8 cellular contexts compared by ENCODE assay signal in the genomic region with DNA sequence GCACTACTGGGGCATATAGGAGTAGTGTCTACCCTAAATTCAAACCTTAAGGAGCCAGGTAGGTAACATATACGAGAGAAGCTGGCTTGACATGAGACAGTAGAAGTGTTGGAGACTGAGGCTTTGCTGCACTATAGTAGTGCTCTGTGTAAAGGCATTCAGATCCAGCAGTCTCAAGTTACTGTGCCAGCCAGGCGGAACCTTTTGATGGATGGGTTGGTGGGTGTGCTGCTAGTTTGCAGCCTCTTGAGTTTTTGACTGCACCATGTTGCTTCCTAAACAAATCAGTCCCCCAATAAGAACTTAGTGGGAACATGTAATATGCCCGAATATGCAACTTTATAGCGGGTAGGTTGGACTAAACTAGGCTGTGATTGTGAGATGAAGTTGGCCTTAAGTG. TPM values are rescaled to one million over a fixed set of nuclear protein-coding genes. Genes with fewer than 3 reads are reported as not detected.
DNase-seq lines count a peak whose midpoint lies in the region; ATAC-seq and TF ChIP-seq lines count a peak whose summit lies in the region.

No MANE protein-coding gene starts in this region.

- no peak for ATAC-seq in HG02973 (IDR thresholded peaks at IDR 0.05; ENCODE audit: unreplicated experiment)

- H3K79me2 ChIP-seq in SU-DHL-6 (ENCODE audit: insufficient read depth, low read length): peaks cover 60% of the 10 kb centered on the region

- no peak overlapping the region for H2AFZ ChIP-seq in SU-DHL-6 (ENCODE audit: low read depth, low read length, severe bottlenecking)

- no peaks in the 10 kb centered on the region; the same call in 1 of the 2 replicates for H3F3A ChIP-seq in SU-DHL-6 (ENCODE audit: insufficient read depth)

- H3K27me3 ChIP-seq in SU-DHL-6 (ENCODE audit: low read length) (no peaks in the 10 kb centered on the region), skeletal muscle tissue (ENCODE audit: control insufficient read depth in 3 of 3, insufficient read depth in 3 of 3, low read length in 3 of 3) (no peaks in the 10 kb centered on the region)

- H3K9ac ChIP-seq in SU-DHL-6 (ENCODE audit: low read length) (peak overlapping the region; percentile 91), skeletal muscle tissue (ENCODE audit: low read depth in 1 of 3, low read length in 3 of 3) (peak overlapping the region; percentile 92 to 98 (median 93))

- peak overlapping the region; percentile 85 for H3K4me2 ChIP-seq in SU-DHL-6 (ENCODE audit: low read depth, low read length, poor library complexity, severe bottlenecking)

- TF ChIP-seq CTCF in HEK293 (tag by site-specific recombination; IDR thresholded peaks at IDR 0.05): no peak
- TF ChIP-seq CTCF in SU-DHL-6 (IDR thresholded peaks at IDR 0.05; ENCODE audit: insufficient read depth, low read length, poor library complexity, severe bottlenecking): no peak
- TF ChIP-seq CTCF in foreskin fibroblast (IDR thresholded peaks at IDR 0.05; ENCODE audit: low read depth, low read length): no peak

- H4K20me1 ChIP-seq in SU-DHL-6 (ENCODE audit: low read depth, low read length): peaks cover 39% of the 10 kb centered on the region

- H3K4me3 ChIP-seq in HEK293 (ENCODE audit: low read depth, low read length) (peak overlapping the region; percentile 93), SU-DHL-6 (ENCODE audit: insufficient read depth, low read length, poor library complexity, severe bottlenecking) (peak overlapping the region; percentile 79), foreskin fibroblast (ENCODE audit: low read depth in 1 of 2, low read length in 2 of 2) (peak overlapping the region; percentile 71 to 78), skeletal muscle tissue (ENCODE audit: low read length in 3 of 3) (peak overlapping the region; percentile 88 to 96 (median 94))

- H3K9me3 ChIP-seq in HEK293 (ENCODE audit: control insufficient read depth, insufficient read depth, low read depth, low read length) (no peaks in the 10 kb centered on the region), SU-DHL-6 (ENCODE audit: insufficient read depth, low read length) (no peaks in the 10 kb centered on the region), skeletal muscle tissue (ENCODE audit: control insufficient read depth in 3 of 3, low read length in 3 of 3) (no peaks in the 10 kb centered on the region)

- H3K36me3 ChIP-seq in HEK293 (ENCODE audit: control insufficient read depth in 2 of 2, insufficient read depth in 1 of 2, low read length in 2 of 2) (peaks cover 0 to 29% of the 10 kb centered on the region in 2 experiments; a peak in 2 of 3 replicates), SU-DHL-6 (ENCODE audit: low read length) (peaks cover 3% of the 10 kb centered on the region; the same call in 1 of the 2 replicates), skeletal muscle tissue (ENCODE audit: control insufficient read depth in 3 of 3, insufficient read depth in 3 of 3, low read length in 3 of 3) (no peaks in the 10 kb centered on the region)

- POLR2A ChIA-PET in HEK293 (lab: Yijun Ruan, JAX): interaction anchor here (0.8 to 2.6 kb wide), 3 partner anchors 26 to 66 kb away, joined by 3 to 18 read pairs (median 7); a partner anchor contains a TSS

- peak in 1 of 2 donors; percentile 24 for DNase-seq in foreskin fibroblast
- no peak for DNase-seq in HuH-7 (ENCODE audit: low spot score)
- no peak for DNase-seq in central memory CD4-positive, alpha-beta T cell
- no peak for DNase-seq in HT-29 (ENCODE audit: low spot score)

- CTCF ChIA-PET in HEK293 (lab: Yijun Ruan, JAX): interaction anchor here (1.1 to 3.6 kb wide), 5 partner anchors 10 to 237 kb away, joined by 3 to 28 read pairs (median 5); no protein-coding TSS in a partner anchor

- 0 out of 2 replicates have a peak, but pooled peaks cover 6% of the 10 kb centered on the region for H3K4me1 ChIP-seq in HEK293 (ENCODE audit: control insufficient read depth, insufficient read depth, low read length)
- peaks cover 25 to 43% (median 39%) of the 10 kb centered on the region in 3 donors for H3K4me1 ChIP-seq in skeletal muscle tissue (ENCODE audit: control insufficient read depth in 3 of 3, insufficient read depth in 3 of 3, low read length in 3 of 3)

- H3K27ac ChIP-seq in HEK293 (ENCODE audit: extremely low read depth, low read depth, low read length) (no peak overlapping the region), SU-DHL-6 (ENCODE audit: low read depth, low read length) (no peak overlapping the region), skeletal muscle tissue (ENCODE audit: low read depth, low read length) (peak overlapping the region; percentile 94)

- no peaks in the 10 kb centered on the region for H3K9me2 ChIP-seq in SU-DHL-6 (replicated peaks; ENCODE audit: insufficient read depth, low read length)

TF ChIP-seq in HEK293, 187 proteins besides CTCF, POLR2A, EP300 and RAD21:
- TF ChIP-seq FEZF1 (tag by site-specific recombination; IDR thresholded peaks at IDR 0.05): peak; percentile 26; the same call in 1 of the 2 replicates
- no peak for TF ChIP-seq ZFP69B (tag by site-specific recombination; IDR thresholded peaks at IDR 0.05)
- TF ChIP-seq, protein P1, sequence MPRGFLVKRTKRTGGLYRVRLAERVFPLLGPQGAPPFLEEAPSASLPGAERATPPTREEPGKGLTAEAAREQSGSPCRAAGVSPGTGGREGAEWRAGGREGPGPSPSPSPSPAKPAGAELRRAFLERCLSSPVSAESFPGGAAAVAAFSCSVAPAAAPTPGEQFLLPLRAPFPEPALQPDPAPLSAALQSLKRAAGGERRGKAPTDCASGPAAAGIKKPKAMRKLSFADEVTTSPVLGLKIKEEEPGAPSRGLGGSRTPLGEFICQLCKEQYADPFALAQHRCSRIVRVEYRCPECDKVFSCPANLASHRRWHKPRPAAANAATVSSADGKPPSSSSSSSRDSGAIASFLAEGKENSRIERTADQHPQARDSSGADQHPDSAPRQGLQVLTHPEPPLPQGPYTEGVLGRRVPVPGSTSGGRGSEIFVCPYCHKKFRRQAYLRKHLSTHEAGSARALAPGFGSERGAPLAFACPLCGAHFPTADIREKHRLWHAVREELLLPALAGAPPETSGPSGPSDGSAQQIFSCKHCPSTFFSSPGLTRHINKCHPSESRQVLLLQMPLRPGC (tag by site-specific recombination; IDR thresholded peaks at IDR 0.05): peak; percentile 73

RNA-seq across cellular contexts. Expression of a gene that starts 1.5 kb away (rescaled TPM):
- total RNA-seq in skeletal muscle tissue: 114 TPM
- 273 and 289 TPM in 2 replicates for total RNA-seq in HT-29 (2014; rRNA removed; shearing (Covaris generic))

RNA-seq across cellular contexts. Expression of a gene that starts 23.0 kb away (rescaled TPM):
- total RNA-seq in skeletal muscle tissue: 1.0 TPM
- total RNA-seq in HT-29 (2014; rRNA removed; shearing (Covaris generic)): not detected in 2 replicates

RNA-seq across cellular contexts. Expression of a gene that starts 55.7 kb away (rescaled TPM):
- 69.4 TPM for total RNA-seq in skeletal muscle tissue
- total RNA-seq in HT-29 (2014; rRNA removed; shearing (Covaris generic)): 0.10 and 0.28 TPM in 2 replicates

Comparison
In these comparisons a context has a peak if more than half of its experiments do, and no peak if none do; other contexts are left out.
1. RNA of a gene that starts 55.7 kb away (total RNA-seq): 69.4 TPM in skeletal muscle tissue (single experiment); 0.10 to 0.28 TPM in HT-29; every median in the first group is over 10 times any median in the second.
2. Peak in every context shown above with its lines, with median percentiles within 50 percentile points of each other: H3K4me3 ChIP-seq.